ENCODE assay signal across 15 cellular contexts in the genomic region with DNA sequence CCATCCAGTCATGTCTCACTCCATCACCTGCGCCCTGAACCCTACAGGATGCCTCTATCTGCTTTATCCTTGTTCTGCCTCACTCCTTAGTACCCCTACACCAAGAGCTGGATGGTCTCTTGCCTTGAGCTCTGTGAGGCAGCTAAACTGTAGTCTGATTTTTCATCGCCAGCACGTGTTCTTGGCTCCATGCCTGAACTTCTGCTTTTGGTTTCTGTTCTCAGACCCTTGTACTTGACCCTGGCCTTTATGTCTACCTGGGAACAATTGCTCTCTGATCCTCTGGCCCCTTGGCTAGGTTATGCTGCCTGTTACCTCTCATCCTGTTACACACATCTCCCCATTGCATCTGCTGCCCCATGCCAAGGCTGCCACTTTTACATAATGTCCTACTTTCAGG.
DNase-seq lines count a peak whose midpoint lies in the region; ATAC-seq, FAIRE-seq and TF ChIP-seq lines count a peak whose summit lies in the region.
"Had no signal": no experiment of that assay in that cellular context is flagged by ENCODE, and none has a peak within 500 bp of the region (broad histone marks: within the 10 kb centered on the region; RNA-seq: fewer than 3 reads in every experiment).

No MANE protein-coding gene starts in this region.

- 61 to 71% (median 67%) methylated on average over 3 of the region's 3 CpGs for WGBS in ovary, 3 donors

- H3K27me3 Mint-ChIP-seq in CD14-positive monocyte (ENCODE audit: low read depth in 3 of 3) = peaks cover 2 to 4% (median 4%) of the 10 kb centered on the region in 3 donors
- H3K27me3 Mint-ChIP-seq: activated B cell treated with CpG ODN at 0.5 μM for 24 hours had no signal

- peak overlapping the region in 4 of 7 donors; percentile 2 to 44 (median 16) for H3K27ac Mint-ChIP-seq in CD14-positive monocyte
- H3K27ac Mint-ChIP-seq: activated B cell treated with CpG ODN at 0.5 μM for 24 hours; effector memory CD8-positive, alpha-beta T cell had no signal

- intact Hi-C loops in CD14-positive monocyte (cut with micrococcal nuclease) = no loop called here
- intact Hi-C loops in ovary (cut with DNase I) = no loop called here

- H3K4me1 Mint-ChIP-seq in CD14-positive monocyte = peaks cover 32% of the 10 kb centered on the region

- no peak for FAIRE-seq in D721Med (lab: Jason Lieb, UNC)

- H3K4me1 ChIP-seq in ovary (ENCODE audit: insufficient read depth) = no peaks in the 10 kb centered on the region
- H3K4me1 ChIP-seq: left ventricle myocardium inferior had no signal

- no peaks in the 10 kb centered on the region for H3K9me3 ChIP-seq in ovary
- H3K9me3 ChIP-seq: left ventricle myocardium inferior had no signal

- no peaks in the 10 kb centered on the region for H3K36me3 Mint-ChIP-seq in CD14-positive monocyte

- TF ChIP-seq CTCF in CD14-positive monocyte (IDR thresholded peaks at IDR 0.05) (no peak), D721Med (IDR thresholded peaks at IDR 0.05; ENCODE audit: insufficient read depth, missing control alignments) (no peak), ovary (IDR thresholded peaks at IDR 0.05) (no peak)

- peak overlapping the region in 1 of 2 donors; percentile 66 for H3K4me3 Mint-ChIP-seq in CD14-positive monocyte
- H3K4me3 Mint-ChIP-seq: activated B cell treated with CpG ODN at 0.5 μM for 24 hours; effector memory CD8-positive, alpha-beta T cell had no signal

- no peaks in the 10 kb centered on the region for H3K27me3 ChIP-seq in ovary

- DNase-seq in CD14-positive monocyte (ENCODE audit: low spot score) = no peak
- DNase-seq in NAMALWA (ENCODE audit: low spot score) = peak; percentile 38
- no peak for DNase-seq in D721Med (ENCODE audit: insufficient read length, low spot score)
- no peak for DNase-seq in ovary
- no peak for DNase-seq in DMS79 (lab: John Stamatoyannopoulos, UW)
- no peak for DNase-seq in cerebellar nuclear complex (lab: John Stamatoyannopoulos, UW)
- DNase-seq: ACHN; activated B cell treated with CpG ODN at 0.5 μM for 24 hours; activated T-cell treated with anti-CD3 and anti-CD28 coated beads, Interleukin-2, amount 50 U/mL, for 48 hours; DMS 273 treated with DMSO at 0.1 percent for 48 hours; effector memory CD8-positive, alpha-beta T cell; left ventricle myocardium inferior; NCI-H1417 had no signal

- TF ChIP-seq POLR2A in ovary (IDR thresholded peaks at IDR 0.05) = no peak

- H3K9me3 Mint-ChIP-seq in CD14-positive monocyte = peaks cover 0 to 5% (median 2%) of the 10 kb centered on the region in 7 donors
- H3K9me3 Mint-ChIP-seq: activated B cell treated with CpG ODN at 0.5 μM for 24 hours; effector memory CD8-positive, alpha-beta T cell had no signal

- no peak for TF ChIP-seq EP300 in ovary (IDR thresholded peaks at IDR 0.05)

- no peak overlapping the region for H3K27ac ChIP-seq in ovary
- H3K27ac ChIP-seq: left ventricle myocardium inferior had no signal

- H3K36me3 ChIP-seq in ovary = no peaks in the 10 kb centered on the region
- H3K36me3 ChIP-seq: left ventricle myocardium inferior had no signal

- peak; percentile 94 for ATAC-seq in GM19324 (IDR thresholded peaks at IDR 0.05; ENCODE audit: low FRiP score, unreplicated experiment)
- peak; percentile 89 for ATAC-seq in HG02798 (IDR thresholded peaks at IDR 0.05; ENCODE audit: poor library complexity, unreplicated experiment)
- ATAC-seq: effector memory CD8-positive, alpha-beta T cell had no signal

- no peak overlapping the region for H3K4me3 ChIP-seq in ovary
- H3K4me3 ChIP-seq: left ventricle myocardium inferior had no signal
